ENCODE assay signal across 8 cellular contexts in the genomic region with DNA sequence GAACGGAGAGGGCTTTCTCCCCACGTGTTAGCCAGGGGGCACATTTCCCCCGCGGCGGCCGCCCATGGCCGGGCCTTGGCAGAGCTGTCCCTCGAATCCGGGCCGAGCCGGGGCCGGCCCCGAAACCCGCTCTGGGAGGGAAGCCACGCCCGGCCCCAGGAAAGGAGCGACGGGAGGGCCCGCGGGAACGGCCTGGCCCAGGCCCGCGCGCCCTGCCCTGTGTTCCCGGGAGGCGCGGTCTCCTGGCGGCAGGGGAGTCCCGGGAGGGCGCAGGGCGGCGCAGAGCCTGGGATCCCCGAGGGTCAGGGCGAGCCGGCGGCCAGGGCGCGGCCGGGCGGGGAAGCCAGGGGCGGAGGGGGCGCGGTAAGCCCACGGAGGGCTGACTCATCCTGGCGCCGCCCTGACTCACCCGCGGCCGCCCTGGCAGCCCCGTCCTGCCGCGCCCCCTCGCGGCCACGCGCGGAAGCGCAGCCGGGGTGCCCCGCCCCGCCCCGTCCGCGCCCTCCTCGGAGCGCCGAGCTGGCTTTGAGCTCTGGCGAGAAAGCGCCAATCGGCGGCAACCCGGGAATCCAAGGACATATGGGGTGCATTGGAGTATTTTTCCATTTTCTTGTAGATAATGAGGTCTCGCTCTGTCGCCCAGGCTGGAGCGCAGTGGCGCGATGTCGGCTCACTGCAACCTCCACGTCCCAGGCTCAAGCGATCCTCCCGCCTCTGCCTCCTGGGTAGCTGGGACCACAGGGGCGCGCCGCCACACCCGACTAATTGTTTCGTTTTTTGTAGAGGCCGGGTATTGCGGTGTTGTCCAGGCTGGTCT. TPM values are rescaled to one million over a fixed set of nuclear protein-coding genes. Genes with fewer than 3 reads are reported as not detected.
DNase-seq lines count a peak whose midpoint lies in the region; ATAC-seq and TF ChIP-seq lines count a peak whose summit lies in the region.

No MANE protein-coding gene starts in this region.

- no peaks in the 10 kb centered on the region for H3K36me3 Mint-ChIP-seq in activated CD8-positive, alpha-beta T cell treated with anti-CD3 and anti-CD28 coated beads, Interleukin-2, amount 10 ng/mL, durations not matched to agents 7 days and 5 days (ENCODE audit: low read depth)

- in situ Hi-C loops in GM13977 (cut with MboI; ENCODE audit: low pct_unique_long_range_greater_than_20kb, low sequenced_read_pairs, unreplicated experiment): no loop called here

- CTCF ChIA-PET in activated CD8-positive, alpha-beta T cell treated with anti-CD3 and anti-CD28 coated beads, Interleukin-2, amount 10 ng/mL, durations not matched to agents 7 days and 5 days (lab: Charles Lee): interaction anchor here (0.6 to 4.0 kb wide), 47 partner anchors 8 to 1630 kb away, joined by 3 to 64 read pairs (median 4); a partner anchor contains a TSS

- no peak overlapping the region for H3K27ac Mint-ChIP-seq in activated CD8-positive, alpha-beta T cell treated with anti-CD3 and anti-CD28 coated beads, Interleukin-2, amount 10 ng/mL, durations not matched to agents 7 days and 5 days

- peak; percentile 93 for TF ChIP-seq CTCF in GM13977 (IDR thresholded peaks at IDR 0.05; ENCODE audit: extremely low read depth, insufficient read depth, missing control alignments)

- POLR2A ChIA-PET in activated CD8-positive, alpha-beta T cell treated with anti-CD3 and anti-CD28 coated beads, Interleukin-2, amount 10 ng/mL, durations not matched to agents 7 days and 5 days (lab: Charles Lee): no interaction called here

- no peaks in the 10 kb centered on the region for H3K9me3 Mint-ChIP-seq in activated CD8-positive, alpha-beta T cell treated with anti-CD3 and anti-CD28 coated beads, Interleukin-2, amount 10 ng/mL, durations not matched to agents 7 days and 5 days (ENCODE audit: insufficient read depth)

- peaks cover 19% of the 10 kb centered on the region for H3K27me3 Mint-ChIP-seq in activated CD8-positive, alpha-beta T cell treated with anti-CD3 and anti-CD28 coated beads, Interleukin-2, amount 10 ng/mL, durations not matched to agents 7 days and 5 days (ENCODE audit: low read depth)

- DNase-seq in A172 (ENCODE audit: low spot score) (peak; percentile 66), GM13977 (ENCODE audit: low spot score) (peak; percentile 91), NCI-H446 (lab: John Stamatoyannopoulos, UW) (peak; percentile 51 to 90), lung microvascular endothelial cell (ENCODE audit: low read depth in 2 of 2) (peak; percentile 91 to 93)
- DNase-seq in activated CD8-positive, alpha-beta T cell treated with anti-CD3 and anti-CD28 coated beads, Interleukin-2, amount 10 ng/mL, durations not matched to agents 7 days and 5 days: peak; percentile 84
- peak; percentile 73 for DNase-seq in effector CD4-positive, alpha-beta T cell
- DNase-seq in stimulated activated CD4-positive, alpha-beta T cell treated with anti-CD3 and anti-CD28 coated beads, TNF-alpha, amount 100 ng/mL, for 24 hours (ENCODE audit: low read depth in 3 of 3): peak; percentile 65 to 81 (median 72)

- peak overlapping the region; percentile 71 for H3K4me3 Mint-ChIP-seq in activated CD8-positive, alpha-beta T cell treated with anti-CD3 and anti-CD28 coated beads, Interleukin-2, amount 10 ng/mL, durations not matched to agents 7 days and 5 days

- peaks cover 9% of the 10 kb centered on the region for H3K4me1 Mint-ChIP-seq in activated CD8-positive, alpha-beta T cell treated with anti-CD3 and anti-CD28 coated beads, Interleukin-2, amount 10 ng/mL, durations not matched to agents 7 days and 5 days (ENCODE audit: low read depth)

- peak; percentile 75 for ATAC-seq in HG03025 (IDR thresholded peaks at IDR 0.05; ENCODE audit: low FRiP score, unreplicated experiment)
- peak; percentile 97 for ATAC-seq in activated CD8-positive, alpha-beta T cell treated with anti-CD3 and anti-CD28 coated beads, Interleukin-2, amount 10 ng/mL, durations not matched to agents 7 days and 5 days

RNA-seq across cellular contexts. Expression of a gene that starts 31.8 kb away (rescaled TPM):
- not detected in 2 replicates for total RNA-seq in A172 (2014; rRNA removed; shearing (Covaris generic))
- under 1 TPM in 1 of 2 experiments, not detected in 1; 0.47 TPM for total RNA-seq in activated CD8-positive, alpha-beta T cell treated with anti-CD3 and anti-CD28 coated beads, Interleukin-2, amount 10 ng/mL, durations not matched to agents 7 days and 5 days
- total RNA-seq in lung microvascular endothelial cell: not detected in 2 replicates

Comparison
In these comparisons a context has a peak if more than half of its experiments do, and no peak if none do; other contexts are left out.
1. Peak in every context shown above with its lines: DNase-seq and ATAC-seq.